10 cellular contexts compared by ENCODE assay signal in the genomic region with DNA sequence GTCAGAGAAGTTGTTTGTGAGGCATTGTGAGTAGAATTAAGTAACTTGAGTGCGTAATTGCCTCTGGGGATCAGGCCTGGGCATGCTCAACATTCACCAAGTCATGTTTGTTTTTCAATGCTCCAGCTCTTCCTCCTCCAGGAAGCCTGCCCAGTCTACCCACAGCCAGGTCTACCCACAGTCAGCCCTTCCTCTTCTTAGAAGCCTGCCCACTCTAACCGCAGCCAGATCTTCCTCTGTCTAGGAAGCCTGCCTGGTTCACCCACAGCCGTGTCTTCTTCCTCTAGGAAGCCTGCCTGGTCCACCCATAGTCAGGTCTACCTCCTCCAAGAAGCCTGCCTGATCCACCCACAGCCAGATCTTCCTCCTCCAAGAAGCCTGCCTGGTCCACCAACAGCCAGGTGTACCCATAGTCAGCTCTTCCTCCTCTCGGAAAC. TPM values are rescaled to one million over a fixed set of nuclear protein-coding genes. Genes with fewer than 3 reads are reported as not detected.
DNase-seq lines count a peak whose midpoint lies in the region; ATAC-seq and TF ChIP-seq lines count a peak whose summit lies in the region.
"Had no signal": no experiment of that assay in that cellular context is flagged by ENCODE, and none has a peak within 500 bp of the region (broad histone marks: within the 10 kb centered on the region; RNA-seq: fewer than 3 reads in every experiment).

No MANE protein-coding gene starts in this region.

- CTCF ChIA-PET in activated naive CD4-positive, alpha-beta T cell treated with anti-CD3 and anti-CD28 coated beads, Interleukin-2, amount 10 ng/mL, durations not matched to agents 7 days and 5 days (lab: Charles Lee), result no interaction called here
- CTCF ChIA-PET in CD8-positive, alpha-beta T cell (lab: Charles Lee), result interaction anchor here (1.0 to 1.4 kb wide), 2 partner anchors 13 to 80 kb away, joined by 4 read pairs; no protein-coding TSS in a partner anchor

- TF ChIP-seq CTCF in esophagus squamous epithelium (IDR thresholded peaks at IDR 0.05), result no peak
- TF ChIP-seq CTCF in CD8-positive, alpha-beta T cell (IDR thresholded peaks at IDR 0.05), result no peak

- peak; percentile 40 for DNase-seq in activated naive CD4-positive, alpha-beta T cell treated with anti-CD3 and anti-CD28 coated beads, Interleukin-2, amount 10 ng/mL, durations not matched to agents 7 days and 5 days
- DNase-seq in activated naive CD4-positive, alpha-beta T cell (lab: John Stamatoyannopoulos, UW), result no peak
- DNase-seq in SKM-1 treated with dmso at 0.1 percent for 144 hours (lab: John Stamatoyannopoulos, UW; ENCODE audit: unreplicated experiment) (peak; percentile 78), esophagus squamous epithelium (lab: John Stamatoyannopoulos, UW) (no peak)
- no peak for DNase-seq in activated CD4-positive, CD25-positive, alpha-beta regulatory T cell (lab: John Stamatoyannopoulos, UW)
- no peak for DNase-seq in CD8-positive, alpha-beta T cell
- DNase-seq: NCI-H1930, SHP77 treated with DMSO at 0.1 percent for 48 hours had no signal

- H3K27ac ChIP-seq in esophagus squamous epithelium (peak overlapping the region; percentile 47 to 88 (median 73)), subcutaneous abdominal adipose tissue (ENCODE audit: low read depth, low read length) (peak overlapping the region; percentile 88)
- H3K27ac ChIP-seq in CD8-positive, alpha-beta T cell (ENCODE audit: low read depth, low read length), result no peak overlapping the region

- TF ChIP-seq POLR2A in esophagus squamous epithelium (IDR thresholded peaks at IDR 0.05), result no peak

- intact Hi-C loops in esophagus squamous epithelium (cut with DNase I), result no loop called here
- intact Hi-C loops in CD8-positive, alpha-beta T cell (cut with DNase I, micrococcal nuclease), result no loop called here

- H3K36me3 ChIP-seq in esophagus squamous epithelium (no peaks in the 10 kb centered on the region), subcutaneous abdominal adipose tissue (ENCODE audit: control insufficient read depth in 5 of 5, insufficient read depth in 5 of 5, low read length in 5 of 5) (peaks cover 0 to 3% (median 0%) of the 10 kb centered on the region in 5 donors)
- no peaks in the 10 kb centered on the region for H3K36me3 ChIP-seq in CD8-positive, alpha-beta T cell (ENCODE audit: insufficient read depth, low read length)

- peaks cover 32 to 83% (median 60%) of the 10 kb centered on the region in 3 donors for H3K4me1 ChIP-seq in esophagus squamous epithelium
- peaks cover 26 to 76% (median 70%) of the 10 kb centered on the region in 5 donors for H3K4me1 ChIP-seq in subcutaneous abdominal adipose tissue (ENCODE audit: control insufficient read depth in 5 of 5, insufficient read depth in 5 of 5, low read length in 5 of 5)
- peaks cover 27% of the 10 kb centered on the region for H3K4me1 ChIP-seq in CD8-positive, alpha-beta T cell (ENCODE audit: insufficient read depth, low read length)

- H3K9ac ChIP-seq in subcutaneous abdominal adipose tissue (ENCODE audit: low read length in 5 of 5), result peak overlapping the region in 1 of 5 donors; percentile 30

- no peak for ATAC-seq in GM21717 (IDR thresholded peaks at IDR 0.05; ENCODE audit: unreplicated experiment)
- ATAC-seq in CD8-positive, alpha-beta T cell, result no peak

- H3K27me3 ChIP-seq in esophagus squamous epithelium (no peaks in the 10 kb centered on the region), subcutaneous abdominal adipose tissue (ENCODE audit: control insufficient read depth in 5 of 5, insufficient read depth in 4 of 5, low read length in 5 of 5) (no peaks in the 10 kb centered on the region)
- H3K27me3 ChIP-seq in CD8-positive, alpha-beta T cell (ENCODE audit: insufficient read depth, low read length), result no peaks in the 10 kb centered on the region

- peak overlapping the region; percentile 28 for H3K4me3 Mint-ChIP-seq in activated naive CD4-positive, alpha-beta T cell treated with anti-CD3 and anti-CD28 coated beads, Interleukin-2, amount 10 ng/mL, durations not matched to agents 7 days and 5 days
- H3K4me3 Mint-ChIP-seq in CD8-positive, alpha-beta T cell, result no peak overlapping the region

- no peaks in the 10 kb centered on the region for H3K27me3 Mint-ChIP-seq in activated naive CD4-positive, alpha-beta T cell treated with anti-CD3 and anti-CD28 coated beads, Interleukin-2, amount 10 ng/mL, durations not matched to agents 7 days and 5 days
- no peaks in the 10 kb centered on the region for H3K27me3 Mint-ChIP-seq in CD8-positive, alpha-beta T cell (ENCODE audit: low read depth)

- peak overlapping the region; percentile 53 for H3K27ac Mint-ChIP-seq in activated naive CD4-positive, alpha-beta T cell treated with anti-CD3 and anti-CD28 coated beads, Interleukin-2, amount 10 ng/mL, durations not matched to agents 7 days and 5 days
- no peak overlapping the region for H3K27ac Mint-ChIP-seq in CD8-positive, alpha-beta T cell

- 47 to 50% methylated on average over 4 of the region's 4 CpGs for WGBS in esophagus squamous epithelium, 2 donors

- H3K4me1 Mint-ChIP-seq in activated naive CD4-positive, alpha-beta T cell treated with anti-CD3 and anti-CD28 coated beads, Interleukin-2, amount 10 ng/mL, durations not matched to agents 7 days and 5 days, result peaks cover 90% of the 10 kb centered on the region
- peaks cover 53% of the 10 kb centered on the region for H3K4me1 Mint-ChIP-seq in CD8-positive, alpha-beta T cell (ENCODE audit: low read depth)

- H3K36me3 Mint-ChIP-seq in activated naive CD4-positive, alpha-beta T cell treated with anti-CD3 and anti-CD28 coated beads, Interleukin-2, amount 10 ng/mL, durations not matched to agents 7 days and 5 days, result peaks cover 17% of the 10 kb centered on the region
- H3K36me3 Mint-ChIP-seq in CD8-positive, alpha-beta T cell, result no peaks in the 10 kb centered on the region

- POLR2A ChIA-PET in CD8-positive, alpha-beta T cell (lab: Charles Lee), result interaction anchor here (0.7 kb wide), 1 partner anchor 9 kb away, joined by 3 read pairs; no protein-coding TSS in a partner anchor

- H3K9me3 ChIP-seq in esophagus squamous epithelium (no peaks in the 10 kb centered on the region), subcutaneous abdominal adipose tissue (ENCODE audit: control insufficient read depth in 5 of 5, low read length in 5 of 5) (no peaks in the 10 kb centered on the region)
- H3K9me3 ChIP-seq in CD8-positive, alpha-beta T cell (ENCODE audit: low read length), result no peaks in the 10 kb centered on the region

- H3K4me3 ChIP-seq in esophagus squamous epithelium (no peak overlapping the region), subcutaneous abdominal adipose tissue (ENCODE audit: low read depth in 1 of 5, low read length in 5 of 5) (no peak overlapping the region)
- no peak overlapping the region for H3K4me3 ChIP-seq in CD8-positive, alpha-beta T cell (ENCODE audit: low read depth, low read length)

- H3K9me3 Mint-ChIP-seq in activated naive CD4-positive, alpha-beta T cell treated with anti-CD3 and anti-CD28 coated beads, Interleukin-2, amount 10 ng/mL, durations not matched to agents 7 days and 5 days, result no peaks in the 10 kb centered on the region
- no peaks in the 10 kb centered on the region for H3K9me3 Mint-ChIP-seq in CD8-positive, alpha-beta T cell

RNA-seq across cellular contexts. Expression of a gene that starts 25.0 kb away (rescaled TPM):
- total RNA-seq in esophagus squamous epithelium, result 10 to 100 TPM; 13.7 to 24.0 (median 20.9) TPM
- 1 to 10 TPM; 1.1 to 1.5 TPM for total RNA-seq in CD8-positive, alpha-beta T cell

Comparison
In these comparisons a context has a peak if more than half of its experiments do, and no peak if none do; other contexts are left out.
1. DNase-seq: peak in activated naive CD4-positive, alpha-beta T cell treated with anti-CD3 and anti-CD28 coated beads, Interleukin-2, amount 10 ng/mL, durations not matched to agents 7 days and 5 days (single experiment) and SKM-1 treated with dmso at 0.1 percent for 144 hours (single experiment); none in activated naive CD4-positive, alpha-beta T cell (0 of 4), esophagus squamous epithelium (single experiment), activated CD4-positive, CD25-positive, alpha-beta regulatory T cell (0 of 4) and CD8-positive, alpha-beta T cell (0 of 7).
2. RNA of a gene that starts 25.0 kb away (total RNA-seq): 13.7 to 24.0 TPM in esophagus squamous epithelium; 1.1 to 1.5 TPM in CD8-positive, alpha-beta T cell; every median in the first group is over 4 times any median in the second.